Comparison of ENCODE assay signal across 8 cellular contexts in genomic region chr14:93207468-93208308, GRCh38. TPM values are rescaled to one million over a fixed set of nuclear protein-coding genes. Genes with fewer than 3 reads are reported as not detected.
A peak's percentile ranks its signal among the peaks of the same experiment; 100 is the strongest.
DNase-seq lines count a peak whose midpoint lies in the region; ATAC-seq and TF ChIP-seq lines count a peak whose summit lies in the region.

No MANE protein-coding gene starts in this region.

- intact Hi-C loops in activated CD8-positive, alpha-beta T cell treated with anti-CD3 and anti-CD28 coated beads for 36 hours (cut with micrococcal nuclease) = loop anchor here (5.0 kb wide), 1 partner anchor 125 kb away; the partner anchor contains the start of gene BTBD7

- H3K4me3 ChIP-seq in AG10803 (ENCODE audit: low read length) (peak overlapping the region; percentile 73), foreskin fibroblast (ENCODE audit: low read depth in 1 of 2, low read length in 2 of 2) (peak overlapping the region; percentile 94)

- H3K36me3 Mint-ChIP-seq in activated CD8-positive, alpha-beta T cell treated with anti-CD3 and anti-CD28 coated beads for 36 hours (ENCODE audit: low read depth) = peaks cover 28% of the 10 kb centered on the region
- H3K36me3 Mint-ChIP-seq in natural killer cell treated with Interleukin-12 subunit alpha and Interleukin-12 subunit beta and Interleukin-15 and Interleukin-18, amount 100 ng/mL, for 72 hours = peaks cover 11% of the 10 kb centered on the region

- no peaks in the 10 kb centered on the region for H3K9me3 Mint-ChIP-seq in activated CD8-positive, alpha-beta T cell treated with anti-CD3 and anti-CD28 coated beads for 36 hours
- H3K9me3 Mint-ChIP-seq in natural killer cell treated with Interleukin-12 subunit alpha and Interleukin-12 subunit beta and Interleukin-15 and Interleukin-18, amount 100 ng/mL, for 72 hours = no peaks in the 10 kb centered on the region

- TF ChIP-seq CTCF in AG10803 (conservative IDR thresholded peaks at IDR 0.05; ENCODE audit: low read length) = peak; percentile 39
- peak; percentile 50 for TF ChIP-seq CTCF in activated CD8-positive, alpha-beta T cell treated with anti-CD3 and anti-CD28 coated beads for 36 hours (IDR thresholded peaks at IDR 0.05)
- peak; percentile 34 for TF ChIP-seq CTCF in foreskin fibroblast (IDR thresholded peaks at IDR 0.05; ENCODE audit: low read depth, low read length)

- POLR2A ChIA-PET in activated CD8-positive, alpha-beta T cell treated with anti-CD3 and anti-CD28 coated beads for 36 hours (lab: Charles Lee) = interaction anchor here (0.7 to 5.1 kb wide), 7 partner anchors 10 to 780 kb away, joined by 3 to 50 read pairs (median 3); partner anchors contain the start of genes LYSET and MOAP1

- peaks cover 33% of the 10 kb centered on the region for H3K4me1 Mint-ChIP-seq in activated CD8-positive, alpha-beta T cell treated with anti-CD3 and anti-CD28 coated beads for 36 hours (ENCODE audit: low read depth)
- H3K4me1 Mint-ChIP-seq in natural killer cell treated with Interleukin-12 subunit alpha and Interleukin-12 subunit beta and Interleukin-15 and Interleukin-18, amount 100 ng/mL, for 72 hours (ENCODE audit: low read depth in 2 of 2) = peaks cover 27 to 38% of the 10 kb centered on the region in 2 donors

- H3K27ac Mint-ChIP-seq in activated CD8-positive, alpha-beta T cell treated with anti-CD3 and anti-CD28 coated beads for 36 hours = peak overlapping the region; percentile 95
- H3K27ac Mint-ChIP-seq in natural killer cell treated with Interleukin-12 subunit alpha and Interleukin-12 subunit beta and Interleukin-15 and Interleukin-18, amount 100 ng/mL, for 72 hours = peak overlapping the region; percentile 97 to 99

- H3K27me3 Mint-ChIP-seq in activated CD8-positive, alpha-beta T cell treated with anti-CD3 and anti-CD28 coated beads for 36 hours = no peaks in the 10 kb centered on the region
- H3K27me3 Mint-ChIP-seq in natural killer cell treated with Interleukin-12 subunit alpha and Interleukin-12 subunit beta and Interleukin-15 and Interleukin-18, amount 100 ng/mL, for 72 hours = no peaks in the 10 kb centered on the region

- DNase-seq in AG10803 (ENCODE audit: low read depth) (peak; percentile 48), NCI-H1930 (lab: John Stamatoyannopoulos, UW) (peak; percentile 42 to 46), foreskin fibroblast (peak; percentile 48 to 77), NCI-H2196 (lab: John Stamatoyannopoulos, UW; ENCODE audit: unreplicated experiment) (no peak)
- DNase-seq in activated CD8-positive, alpha-beta T cell treated with anti-CD3 and anti-CD28 coated beads for 36 hours = peak; percentile 65
- peak; percentile 65 for DNase-seq in natural killer cell treated with Interleukin-12 subunit alpha and Interleukin-12 subunit beta and Interleukin-15 and Interleukin-18, amount 100 ng/mL, for 72 hours (ENCODE audit: low spot score)

- CTCF ChIA-PET in activated CD8-positive, alpha-beta T cell treated with anti-CD3 and anti-CD28 coated beads for 36 hours (lab: Charles Lee) = interaction anchor here (0.9 to 2.5 kb wide), 6 partner anchors 11 to 411 kb away, joined by 4 to 26 read pairs (median 4); partner anchors contain the start of genes LYSET and MOAP1

- ATAC-seq in GM18498 (IDR thresholded peaks at IDR 0.05; ENCODE audit: unreplicated experiment) (peak; percentile 40), HG02938 (IDR thresholded peaks at IDR 0.05; ENCODE audit: unreplicated experiment) (peak; percentile 39)
- peak; percentile 47 for ATAC-seq in activated CD8-positive, alpha-beta T cell treated with anti-CD3 and anti-CD28 coated beads for 36 hours
- peak; percentile 65 to 74 for ATAC-seq in natural killer cell treated with Interleukin-12 subunit alpha and Interleukin-12 subunit beta and Interleukin-15 and Interleukin-18, amount 100 ng/mL, for 72 hours

- peak overlapping the region; percentile 70 for H3K4me3 Mint-ChIP-seq in activated CD8-positive, alpha-beta T cell treated with anti-CD3 and anti-CD28 coated beads for 36 hours
- peak overlapping the region; percentile 89 for H3K4me3 Mint-ChIP-seq in natural killer cell treated with Interleukin-12 subunit alpha and Interleukin-12 subunit beta and Interleukin-15 and Interleukin-18, amount 100 ng/mL, for 72 hours

RNA-seq across cellular contexts. Expression of gene UBR7, which starts 0.6 kb away (rescaled TPM):
- 10 to 100 TPM; 38.5 to 39.7 TPM for total RNA-seq in activated CD8-positive, alpha-beta T cell treated with anti-CD3 and anti-CD28 coated beads for 36 hours
- 10 to 100 TPM; 31.7 to 33.1 TPM for total RNA-seq in natural killer cell treated with Interleukin-12 subunit alpha and Interleukin-12 subunit beta and Interleukin-15 and Interleukin-18, amount 100 ng/mL, for 72 hours

RNA-seq across cellular contexts. Expression of gene GON7, which starts 0.8 kb away (rescaled TPM):
- total RNA-seq in activated CD8-positive, alpha-beta T cell treated with anti-CD3 and anti-CD28 coated beads for 36 hours = 10 to 100 TPM; 15.6 to 16.8 TPM
- total RNA-seq in natural killer cell treated with Interleukin-12 subunit alpha and Interleukin-12 subunit beta and Interleukin-15 and Interleukin-18, amount 100 ng/mL, for 72 hours = 10 to 100 TPM; 12.9 to 15.7 TPM

RNA-seq across cellular contexts. Expression of gene LYSET, which starts 22.6 kb away (rescaled TPM):
- 10 to 100 TPM; 13.6 to 15.5 TPM for total RNA-seq in activated CD8-positive, alpha-beta T cell treated with anti-CD3 and anti-CD28 coated beads for 36 hours
- total RNA-seq in natural killer cell treated with Interleukin-12 subunit alpha and Interleukin-12 subunit beta and Interleukin-15 and Interleukin-18, amount 100 ng/mL, for 72 hours = 10 to 100 TPM in 1 of 2 donors, 1 to 10 TPM in 1; 8.6 to 11.5 TPM

RNA-seq across cellular contexts. Expression of gene MOAP1, which starts 23.0 kb away (rescaled TPM):
- total RNA-seq in activated CD8-positive, alpha-beta T cell treated with anti-CD3 and anti-CD28 coated beads for 36 hours = 10 to 100 TPM; 19.1 to 19.6 TPM
- total RNA-seq in natural killer cell treated with Interleukin-12 subunit alpha and Interleukin-12 subunit beta and Interleukin-15 and Interleukin-18, amount 100 ng/mL, for 72 hours = 10 to 100 TPM; 18.3 to 30.2 TPM
